ENCODE assay signal across 1 cellular context in the genomic region with DNA sequence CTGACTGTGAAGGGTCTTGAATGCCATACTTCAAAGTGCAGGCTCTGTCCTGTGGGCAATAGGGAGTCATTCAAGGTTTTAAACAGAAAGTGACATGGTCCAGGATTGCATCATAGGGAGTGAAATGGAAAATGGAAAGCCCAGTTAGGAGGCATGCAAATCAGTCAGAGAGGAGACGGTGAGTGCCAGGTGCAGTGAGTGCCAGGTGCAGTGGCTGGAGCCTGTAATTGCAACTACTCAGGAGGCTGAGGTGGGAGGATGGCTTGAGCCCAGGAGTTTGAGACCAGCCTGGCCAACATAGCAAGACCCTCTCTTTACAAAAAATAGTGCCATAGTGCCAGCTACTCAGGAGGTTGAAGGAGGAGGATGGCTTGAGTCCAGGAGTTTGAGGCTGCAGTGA.
TF ChIP-seq lines count a peak whose summit lies in the region.

No MANE protein-coding gene starts in this region.

TF ChIP-seq in GM12878, 131 proteins besides CTCF, POLR2A, EP300 and RAD21 (continued from another document):
- TF ChIP-seq, protein P1, sequence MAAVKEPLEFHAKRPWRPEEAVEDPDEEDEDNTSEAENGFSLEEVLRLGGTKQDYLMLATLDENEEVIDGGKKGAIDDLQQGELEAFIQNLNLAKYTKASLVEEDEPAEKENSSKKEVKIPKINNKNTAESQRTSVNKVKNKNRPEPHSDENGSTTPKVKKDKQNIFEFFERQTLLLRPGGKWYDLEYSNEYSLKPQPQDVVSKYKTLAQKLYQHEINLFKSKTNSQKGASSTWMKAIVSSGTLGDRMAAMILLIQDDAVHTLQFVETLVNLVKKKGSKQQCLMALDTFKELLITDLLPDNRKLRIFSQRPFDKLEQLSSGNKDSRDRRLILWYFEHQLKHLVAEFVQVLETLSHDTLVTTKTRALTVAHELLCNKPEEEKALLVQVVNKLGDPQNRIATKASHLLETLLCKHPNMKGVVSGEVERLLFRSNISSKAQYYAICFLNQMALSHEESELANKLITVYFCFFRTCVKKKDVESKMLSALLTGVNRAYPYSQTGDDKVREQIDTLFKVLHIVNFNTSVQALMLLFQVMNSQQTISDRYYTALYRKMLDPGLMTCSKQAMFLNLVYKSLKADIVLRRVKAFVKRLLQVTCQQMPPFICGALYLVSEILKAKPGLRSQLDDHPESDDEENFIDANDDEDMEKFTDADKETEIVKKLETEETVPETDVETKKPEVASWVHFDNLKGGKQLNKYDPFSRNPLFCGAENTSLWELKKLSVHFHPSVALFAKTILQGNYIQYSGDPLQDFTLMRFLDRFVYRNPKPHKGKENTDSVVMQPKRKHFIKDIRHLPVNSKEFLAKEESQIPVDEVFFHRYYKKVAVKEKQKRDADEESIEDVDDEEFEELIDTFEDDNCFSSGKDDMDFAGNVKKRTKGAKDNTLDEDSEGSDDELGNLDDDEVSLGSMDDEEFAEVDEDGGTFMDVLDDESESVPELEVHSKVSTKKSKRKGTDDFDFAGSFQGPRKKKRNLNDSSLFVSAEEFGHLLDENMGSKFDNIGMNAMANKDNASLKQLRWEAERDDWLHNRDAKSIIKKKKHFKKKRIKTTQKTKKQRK (IDR thresholded peaks at IDR 0.05; ENCODE audit: low read depth, low read length): no peak
- TF ChIP-seq DPF2 (IDR thresholded peaks at IDR 0.05) (no peak), POLR2AphosphoS5 (IDR thresholded peaks at IDR 0.05; ENCODE audit: low read length) (no peak), SMARCA5 (IDR thresholded peaks at IDR 0.05) (no peak), MEF2B (IDR thresholded peaks at IDR 0.05; ENCODE audit: partially characterized antibody, poor library complexity, severe bottlenecking) (no peak), MEF2A (IDR thresholded peaks at IDR 0.05; ENCODE audit: insufficient read depth, low read depth, low read length) (no peak)
- TF ChIP-seq, protein P2, sequence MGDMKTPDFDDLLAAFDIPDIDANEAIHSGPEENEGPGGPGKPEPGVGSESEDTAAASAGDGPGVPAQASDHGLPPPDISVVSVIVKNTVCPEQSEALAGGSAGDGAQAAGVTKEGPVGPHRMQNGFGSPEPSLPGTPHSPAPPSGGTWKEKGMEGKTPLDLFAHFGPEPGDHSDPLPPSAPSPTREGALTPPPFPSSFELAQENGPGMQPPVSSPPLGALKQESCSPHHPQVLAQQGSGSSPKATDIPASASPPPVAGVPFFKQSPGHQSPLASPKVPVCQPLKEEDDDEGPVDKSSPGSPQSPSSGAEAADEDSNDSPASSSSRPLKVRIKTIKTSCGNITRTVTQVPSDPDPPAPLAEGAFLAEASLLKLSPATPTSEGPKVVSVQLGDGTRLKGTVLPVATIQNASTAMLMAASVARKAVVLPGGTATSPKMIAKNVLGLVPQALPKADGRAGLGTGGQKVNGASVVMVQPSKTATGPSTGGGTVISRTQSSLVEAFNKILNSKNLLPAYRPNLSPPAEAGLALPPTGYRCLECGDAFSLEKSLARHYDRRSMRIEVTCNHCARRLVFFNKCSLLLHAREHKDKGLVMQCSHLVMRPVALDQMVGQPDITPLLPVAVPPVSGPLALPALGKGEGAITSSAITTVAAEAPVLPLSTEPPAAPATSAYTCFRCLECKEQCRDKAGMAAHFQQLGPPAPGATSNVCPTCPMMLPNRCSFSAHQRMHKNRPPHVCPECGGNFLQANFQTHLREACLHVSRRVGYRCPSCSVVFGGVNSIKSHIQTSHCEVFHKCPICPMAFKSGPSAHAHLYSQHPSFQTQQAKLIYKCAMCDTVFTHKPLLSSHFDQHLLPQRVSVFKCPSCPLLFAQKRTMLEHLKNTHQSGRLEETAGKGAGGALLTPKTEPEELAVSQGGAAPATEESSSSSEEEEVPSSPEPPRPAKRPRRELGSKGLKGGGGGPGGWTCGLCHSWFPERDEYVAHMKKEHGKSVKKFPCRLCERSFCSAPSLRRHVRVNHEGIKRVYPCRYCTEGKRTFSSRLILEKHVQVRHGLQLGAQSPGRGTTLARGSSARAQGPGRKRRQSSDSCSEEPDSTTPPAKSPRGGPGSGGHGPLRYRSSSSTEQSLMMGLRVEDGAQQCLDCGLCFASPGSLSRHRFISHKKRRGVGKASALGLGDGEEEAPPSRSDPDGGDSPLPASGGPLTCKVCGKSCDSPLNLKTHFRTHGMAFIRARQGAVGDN (IDR thresholded peaks at IDR 0.05): no peak
- TF ChIP-seq, protein P3, sequence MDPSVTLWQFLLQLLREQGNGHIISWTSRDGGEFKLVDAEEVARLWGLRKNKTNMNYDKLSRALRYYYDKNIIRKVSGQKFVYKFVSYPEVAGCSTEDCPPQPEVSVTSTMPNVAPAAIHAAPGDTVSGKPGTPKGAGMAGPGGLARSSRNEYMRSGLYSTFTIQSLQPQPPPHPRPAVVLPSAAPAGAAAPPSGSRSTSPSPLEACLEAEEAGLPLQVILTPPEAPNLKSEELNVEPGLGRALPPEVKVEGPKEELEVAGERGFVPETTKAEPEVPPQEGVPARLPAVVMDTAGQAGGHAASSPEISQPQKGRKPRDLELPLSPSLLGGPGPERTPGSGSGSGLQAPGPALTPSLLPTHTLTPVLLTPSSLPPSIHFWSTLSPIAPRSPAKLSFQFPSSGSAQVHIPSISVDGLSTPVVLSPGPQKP (IDR thresholded peaks at IDR 0.05; ENCODE audit: low read depth, low read length): no peak
